1 cellular context compared by ENCODE assay signal in genomic region chr9:107861075-107861474, GRCh38.
TF ChIP-seq lines count a peak whose summit lies in the region.

No MANE protein-coding gene starts in this region.

TF ChIP-seq in K562, 482 proteins besides CTCF, POLR2A, EP300 and RAD21 (continued from another document):
- TF ChIP-seq NKRF (IDR thresholded peaks at IDR 0.05; ENCODE audit: borderline replicate concordance), result no peak
- no peak for TF ChIP-seq ZNF551 (CRISPR knock-in tag; IDR thresholded peaks at IDR 0.05)
- TF ChIP-seq YBX1 (IDR thresholded peaks at IDR 0.05), result no peak
- no peak for TF ChIP-seq CEBPB (tag; IDR thresholded peaks at IDR 0.05)
- TF ChIP-seq NCOA4 (IDR thresholded peaks at IDR 0.05; ENCODE audit: partially characterized antibody), result no peak
- no peak for TF ChIP-seq BRF1 (IDR thresholded peaks at IDR 0.05; ENCODE audit: borderline replicate concordance, extremely low read depth, insufficient read length)
- TF ChIP-seq, protein P1, sequence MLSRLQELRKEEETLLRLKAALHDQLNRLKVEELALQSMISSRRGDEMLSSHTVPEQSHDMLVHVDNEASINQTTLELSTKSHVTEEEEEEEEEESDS (CRISPR knock-in tag; IDR thresholded peaks at IDR 0.05), result no peak
- no peak for TF ChIP-seq TGIF2 (CRISPR knock-in tag; IDR thresholded peaks at IDR 0.05)
- no peak for TF ChIP-seq BMI1 (IDR thresholded peaks at IDR 0.05; ENCODE audit: low read length)
- TF ChIP-seq, protein P2, sequence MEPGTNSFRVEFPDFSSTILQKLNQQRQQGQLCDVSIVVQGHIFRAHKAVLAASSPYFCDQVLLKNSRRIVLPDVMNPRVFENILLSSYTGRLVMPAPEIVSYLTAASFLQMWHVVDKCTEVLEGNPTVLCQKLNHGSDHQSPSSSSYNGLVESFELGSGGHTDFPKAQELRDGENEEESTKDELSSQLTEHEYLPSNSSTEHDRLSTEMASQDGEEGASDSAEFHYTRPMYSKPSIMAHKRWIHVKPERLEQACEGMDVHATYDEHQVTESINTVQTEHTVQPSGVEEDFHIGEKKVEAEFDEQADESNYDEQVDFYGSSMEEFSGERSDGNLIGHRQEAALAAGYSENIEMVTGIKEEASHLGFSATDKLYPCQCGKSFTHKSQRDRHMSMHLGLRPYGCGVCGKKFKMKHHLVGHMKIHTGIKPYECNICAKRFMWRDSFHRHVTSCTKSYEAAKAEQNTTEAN (CRISPR knock-in tag; IDR thresholded peaks at IDR 0.05), result no peak
- TF ChIP-seq XRCC5 (IDR thresholded peaks at IDR 0.05; ENCODE audit: low read depth, low read length), result no peak
- TF ChIP-seq MTF1 (CRISPR knock-in tag; IDR thresholded peaks at IDR 0.05; ENCODE audit: borderline replicate concordance), result no peak
- TF ChIP-seq, protein P3, sequence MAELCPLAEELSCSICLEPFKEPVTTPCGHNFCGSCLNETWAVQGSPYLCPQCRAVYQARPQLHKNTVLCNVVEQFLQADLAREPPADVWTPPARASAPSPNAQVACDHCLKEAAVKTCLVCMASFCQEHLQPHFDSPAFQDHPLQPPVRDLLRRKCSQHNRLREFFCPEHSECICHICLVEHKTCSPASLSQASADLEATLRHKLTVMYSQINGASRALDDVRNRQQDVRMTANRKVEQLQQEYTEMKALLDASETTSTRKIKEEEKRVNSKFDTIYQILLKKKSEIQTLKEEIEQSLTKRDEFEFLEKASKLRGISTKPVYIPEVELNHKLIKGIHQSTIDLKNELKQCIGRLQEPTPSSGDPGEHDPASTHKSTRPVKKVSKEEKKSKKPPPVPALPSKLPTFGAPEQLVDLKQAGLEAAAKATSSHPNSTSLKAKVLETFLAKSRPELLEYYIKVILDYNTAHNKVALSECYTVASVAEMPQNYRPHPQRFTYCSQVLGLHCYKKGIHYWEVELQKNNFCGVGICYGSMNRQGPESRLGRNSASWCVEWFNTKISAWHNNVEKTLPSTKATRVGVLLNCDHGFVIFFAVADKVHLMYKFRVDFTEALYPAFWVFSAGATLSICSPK (IDR thresholded peaks at IDR 0.05; ENCODE audit: borderline replicate concordance), result no peak
- no peak for TF ChIP-seq CAMTA2 (CRISPR knock-in tag; conservative IDR thresholded peaks at IDR 0.05)
- TF ChIP-seq ZBTB8A (IDR thresholded peaks at IDR 0.05; ENCODE audit: partially characterized antibody), result no peak
- no peak for TF ChIP-seq KHSRP (IDR thresholded peaks at IDR 0.05)
- TF ChIP-seq SMAD1 (IDR thresholded peaks at IDR 0.05; ENCODE audit: low read depth, low read length, partially characterized antibody), result no peak
- no peak for TF ChIP-seq MCM3 (IDR thresholded peaks at IDR 0.05)
TF ChIP-seq in K562: peak in this region for 0.
